In the genomic region with DNA sequence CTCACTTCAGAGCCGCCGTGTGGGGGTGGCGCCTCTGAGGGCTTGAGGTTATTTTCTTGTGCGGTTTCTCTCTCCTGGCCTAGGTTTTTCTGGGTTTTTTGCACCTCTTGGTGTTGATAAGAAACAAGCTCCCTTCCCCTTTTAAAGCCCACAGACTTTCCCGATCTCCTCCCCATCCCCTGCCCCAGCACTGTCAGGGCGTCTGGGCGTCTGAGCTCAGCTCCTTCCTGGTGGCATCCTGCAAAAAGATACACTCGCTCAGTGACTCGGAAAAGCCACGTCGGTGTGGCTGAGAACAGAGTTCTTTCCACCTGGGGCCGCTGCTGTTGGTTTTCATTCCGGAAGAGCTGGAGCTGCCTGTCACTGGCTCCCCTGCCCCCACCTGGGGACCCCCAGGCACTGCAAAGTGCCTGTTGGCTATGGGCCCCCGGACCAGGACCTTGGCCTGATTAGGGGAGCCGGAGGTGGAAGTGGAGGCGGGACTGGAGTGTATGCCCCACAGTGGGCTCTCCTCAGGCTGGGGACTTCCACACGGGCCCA, we compare ENCODE assay signal across 10 cellular contexts. TPM values are rescaled to one million over a fixed set of nuclear protein-coding genes. Genes with fewer than 3 reads are reported as not detected.
DNase-seq lines count a peak whose midpoint lies in the region; ATAC-seq lines count a peak whose summit lies in the region.
"Had no signal": no experiment of that assay in that cellular context is flagged by ENCODE, and none has a peak within 500 bp of the region (broad histone marks: within the 10 kb centered on the region; RNA-seq: fewer than 3 reads in every experiment).

No MANE protein-coding gene starts in this region.

- H3K27me3 Mint-ChIP-seq in activated CD4-positive, alpha-beta T cell treated with anti-CD3 and anti-CD28 coated beads for 36 hours: no peaks in the 10 kb centered on the region
- H3K27me3 Mint-ChIP-seq in stimulated activated naive CD8-positive, alpha-beta T cell treated with anti-CD3 and anti-CD28 coated beads, Interleukin-15, Interleukin-2, amounts not matched to agents 100 ng/mL and 50 ng/mL, for 24 hours: no peaks in the 10 kb centered on the region

- peak; percentile 53 for DNase-seq in activated CD4-positive, alpha-beta T cell treated with anti-CD3 and anti-CD28 coated beads for 36 hours
- DNase-seq in activated CD4-positive, alpha-beta T cell treated with anti-CD3 and anti-CD28 coated beads for 4 hours: no peak
- DNase-seq in UCSD-AML1 (lab: John Stamatoyannopoulos, UW; ENCODE audit: unreplicated experiment) (peak; percentile 48), glomerular visceral epithelial cell (ENCODE audit: extremely low spot score) (peak; percentile 62), NCI-H1694 treated with DMSO at 0.1 percent for 48 hours (lab: John Stamatoyannopoulos, UW) (no peak)
- DNase-seq: SJCRH30, uterus had no signal

- intact Hi-C loops in activated CD4-positive, alpha-beta T cell treated with anti-CD3 and anti-CD28 coated beads for 36 hours (cut with DNase I, micrococcal nuclease): no loop called here

- CTCF ChIA-PET in activated CD4-positive, alpha-beta T cell treated with anti-CD3 and anti-CD28 coated beads for 36 hours (lab: Charles Lee): interaction anchor here (0.6 kb wide), 1 partner anchor 17 kb away, joined by 5 read pairs; no protein-coding TSS in a partner anchor

- POLR2A ChIA-PET in activated CD4-positive, alpha-beta T cell treated with anti-CD3 and anti-CD28 coated beads for 36 hours (lab: Charles Lee): no interaction called here

- H3K4me3 Mint-ChIP-seq in activated CD4-positive, alpha-beta T cell treated with anti-CD3 and anti-CD28 coated beads for 36 hours: no peak overlapping the region
- peak overlapping the region; percentile 60 for H3K4me3 Mint-ChIP-seq in stimulated activated naive CD8-positive, alpha-beta T cell treated with anti-CD3 and anti-CD28 coated beads, Interleukin-15, Interleukin-2, amounts not matched to agents 100 ng/mL and 50 ng/mL, for 24 hours

- peak overlapping the region; percentile 34 for H3K27ac Mint-ChIP-seq in activated CD4-positive, alpha-beta T cell treated with anti-CD3 and anti-CD28 coated beads for 36 hours
- H3K27ac Mint-ChIP-seq in stimulated activated naive CD8-positive, alpha-beta T cell treated with anti-CD3 and anti-CD28 coated beads, Interleukin-15, Interleukin-2, amounts not matched to agents 100 ng/mL and 50 ng/mL, for 24 hours: peak overlapping the region; percentile 21

- no peaks in the 10 kb centered on the region for H3K36me3 Mint-ChIP-seq in activated CD4-positive, alpha-beta T cell treated with anti-CD3 and anti-CD28 coated beads for 36 hours (ENCODE audit: low read depth)
- H3K36me3 Mint-ChIP-seq in stimulated activated naive CD8-positive, alpha-beta T cell treated with anti-CD3 and anti-CD28 coated beads, Interleukin-15, Interleukin-2, amounts not matched to agents 100 ng/mL and 50 ng/mL, for 24 hours (ENCODE audit: low read depth): no peaks in the 10 kb centered on the region

- no peaks in the 10 kb centered on the region for H3K9me3 Mint-ChIP-seq in activated CD4-positive, alpha-beta T cell treated with anti-CD3 and anti-CD28 coated beads for 36 hours (ENCODE audit: low read depth)
- H3K9me3 Mint-ChIP-seq in stimulated activated naive CD8-positive, alpha-beta T cell treated with anti-CD3 and anti-CD28 coated beads, Interleukin-15, Interleukin-2, amounts not matched to agents 100 ng/mL and 50 ng/mL, for 24 hours: no peaks in the 10 kb centered on the region

- peaks cover 7% of the 10 kb centered on the region for H3K4me1 Mint-ChIP-seq in activated CD4-positive, alpha-beta T cell treated with anti-CD3 and anti-CD28 coated beads for 36 hours
- H3K4me1 Mint-ChIP-seq in stimulated activated naive CD8-positive, alpha-beta T cell treated with anti-CD3 and anti-CD28 coated beads, Interleukin-15, Interleukin-2, amounts not matched to agents 100 ng/mL and 50 ng/mL, for 24 hours (ENCODE audit: low read depth): peaks cover 13% of the 10 kb centered on the region

- peak; percentile 72 for ATAC-seq in activated CD4-positive, alpha-beta T cell treated with anti-CD3 and anti-CD28 coated beads for 36 hours
- no peak for ATAC-seq in HG03571 (IDR thresholded peaks at IDR 0.05; ENCODE audit: unreplicated experiment)
- ATAC-seq in GM21367 (IDR thresholded peaks at IDR 0.05; ENCODE audit: unreplicated experiment): no peak

RNA-seq across cellular contexts. Expression of a gene that starts 14.5 kb away (rescaled TPM):
- 1 to 10 TPM; 4.6 to 5.0 TPM for total RNA-seq in activated CD4-positive, alpha-beta T cell treated with anti-CD3 and anti-CD28 coated beads for 36 hours

RNA-seq across cellular contexts. Expression of a gene that starts 57.8 kb away (rescaled TPM):
- total RNA-seq in activated CD4-positive, alpha-beta T cell treated with anti-CD3 and anti-CD28 coated beads for 36 hours: 10 to 100 TPM; 15.9 to 19.4 TPM

Comparison
In these comparisons a context has a peak if more than half of its experiments do, and no peak if none do; other contexts are left out.
1. DNase-seq: peak in activated CD4-positive, alpha-beta T cell treated with anti-CD3 and anti-CD28 coated beads for 36 hours (single experiment), UCSD-AML1 (single experiment) and glomerular visceral epithelial cell (single experiment); none in activated CD4-positive, alpha-beta T cell treated with anti-CD3 and anti-CD28 coated beads for 4 hours (0 of 2) and NCI-H1694 treated with DMSO at 0.1 percent for 48 hours (single experiment).